In the genomic region with DNA sequence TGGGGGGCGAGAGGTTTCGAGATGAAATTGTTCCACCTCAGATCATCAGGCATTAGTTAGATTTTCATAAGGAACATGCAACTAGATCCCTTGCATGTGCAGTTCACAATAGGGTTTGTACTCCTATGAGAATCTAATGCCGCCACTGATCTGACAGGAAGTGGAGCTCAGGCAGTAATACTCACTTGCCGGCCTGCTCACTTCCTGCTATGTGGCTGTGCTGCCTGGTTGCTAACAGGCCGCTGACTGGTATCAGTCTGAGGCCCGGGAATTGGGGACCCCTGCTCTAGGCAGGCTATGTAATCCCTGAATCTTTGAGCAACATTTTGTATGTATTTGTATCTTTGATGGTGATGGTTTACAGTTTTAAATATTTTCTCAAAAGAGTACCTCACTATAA, we compare ENCODE assay signal across 10 cellular contexts. TPM values are rescaled to one million over a fixed set of nuclear protein-coding genes. Genes with fewer than 3 reads are reported as not detected.
DNase-seq lines count a peak whose midpoint lies in the region; FAIRE-seq and TF ChIP-seq lines count a peak whose summit lies in the region.
"Had no signal": no experiment of that assay in that cellular context is flagged by ENCODE, and none has a peak within 500 bp of the region (broad histone marks: within the 10 kb centered on the region; RNA-seq: fewer than 3 reads in every experiment).

No MANE protein-coding gene starts in this region.

- peaks cover 49% of the 10 kb centered on the region for H3K36me3 ChIP-seq in astrocyte (ENCODE audit: insufficient read depth, low read length)

- H3K4me3 ChIP-seq in astrocyte (ENCODE audit: insufficient read depth, low read depth, low read length) = no peak overlapping the region

- H3K9me3 ChIP-seq in astrocyte (ENCODE audit: insufficient read depth, low read depth, low read length) = no peaks in the 10 kb centered on the region

- H3K36me3 Mint-ChIP-seq in astrocyte (ENCODE audit: low read depth, unreplicated experiment) (peaks cover 16% of the 10 kb centered on the region), glutamatergic neuron (ENCODE audit: unreplicated experiment) (no peaks in the 10 kb centered on the region), CD14-positive monocyte (peaks cover 62 to 85% of the 10 kb centered on the region in 2 donors)

- H2AFZ ChIP-seq in astrocyte (ENCODE audit: low read depth, low read length) = no peak overlapping the region

- TF ChIP-seq CTCF in astrocyte (IDR thresholded peaks at IDR 0.05; ENCODE audit: insufficient read depth, low read depth, low read length) = no peak
- no peak for TF ChIP-seq CTCF in glutamatergic neuron (IDR thresholded peaks at IDR 0.05; ENCODE audit: partially characterized antibody, unreplicated experiment)
- TF ChIP-seq CTCF in CD14-positive monocyte (IDR thresholded peaks at IDR 0.05) = no peak

- H4K20me1 ChIP-seq in astrocyte (ENCODE audit: insufficient read depth, low read length) = no peaks in the 10 kb centered on the region

- H3K9ac ChIP-seq in astrocyte (ENCODE audit: low read length) = no peak overlapping the region

- H3K9me3 Mint-ChIP-seq in astrocyte (ENCODE audit: unreplicated experiment) = no peaks in the 10 kb centered on the region
- peaks cover 2% of the 10 kb centered on the region for H3K9me3 Mint-ChIP-seq in glutamatergic neuron (ENCODE audit: unreplicated experiment)
- H3K9me3 Mint-ChIP-seq in CD14-positive monocyte = no peaks in the 10 kb centered on the region

- FAIRE-seq in astrocyte (lab: Jason Lieb, UNC) = no peak
- FAIRE-seq: urothelium cell line had no signal

- H3K4me3 Mint-ChIP-seq in astrocyte (ENCODE audit: unreplicated experiment) (no peak overlapping the region), glutamatergic neuron (ENCODE audit: unreplicated experiment) (no peak overlapping the region), CD14-positive monocyte (no peak overlapping the region)

- H3K27me3 Mint-ChIP-seq in astrocyte (ENCODE audit: low read depth, unreplicated experiment) (no peaks in the 10 kb centered on the region), glutamatergic neuron (ENCODE audit: unreplicated experiment) (no peaks in the 10 kb centered on the region), CD14-positive monocyte (ENCODE audit: low read depth in 3 of 3) (peaks cover 0 to 2% (median 0%) of the 10 kb centered on the region in 3 donors)

- intact Hi-C loops in CD14-positive monocyte (cut with micrococcal nuclease) = no loop called here

- H3K27ac ChIP-seq in astrocyte (ENCODE audit: low read depth, low read length) = no peak overlapping the region

- peak; percentile 33 for DNase-seq in GF-D8 (lab: John Stamatoyannopoulos, UW)
- peak; percentile 34 for DNase-seq in activated CD4-positive, alpha-beta T cell treated with anti-CD3 and anti-CD28 coated beads for 1 hour
- no peak for DNase-seq in astrocyte (ENCODE audit: low read depth)
- peak; percentile 10 to 20 for DNase-seq in stimulated activated CD4-positive, alpha-beta T cell treated with anti-CD3 and anti-CD28 coated beads, Interleukin-15, amount 100 ng/mL, for 1 hour (ENCODE audit: low read depth in 1 of 2, low spot score in 1 of 2)
- no peak for DNase-seq in glutamatergic neuron
- no peak for DNase-seq in CD14-positive monocyte (ENCODE audit: low spot score)
- DNase-seq in superior temporal gyrus (ENCODE audit: extremely low spot score) = no peak
- no peak for DNase-seq in kidney glomerular epithelial cell (lab: John Stamatoyannopoulos, UW)
- DNase-seq: NCI-H345 had no signal

- H3K27ac Mint-ChIP-seq in astrocyte (ENCODE audit: unreplicated experiment) (peak overlapping the region; percentile 31), glutamatergic neuron (ENCODE audit: unreplicated experiment) (no peak overlapping the region), CD14-positive monocyte (peak overlapping the region in 3 of 7 donors; percentile 53 to 74 (median 70))

- H3K27me3 ChIP-seq in astrocyte (ENCODE audit: insufficient read depth, low read length) = no peaks in the 10 kb centered on the region

- H3K79me2 ChIP-seq in astrocyte (ENCODE audit: insufficient read depth, low read length) = no peaks in the 10 kb centered on the region

- H3K4me1 ChIP-seq in astrocyte (ENCODE audit: insufficient read depth, low read length) = no peaks in the 10 kb centered on the region

- peaks cover 8% of the 10 kb centered on the region for H3K4me1 Mint-ChIP-seq in astrocyte (ENCODE audit: low read depth, unreplicated experiment)
- H3K4me1 Mint-ChIP-seq in glutamatergic neuron (ENCODE audit: low read depth, unreplicated experiment) = peaks cover 7% of the 10 kb centered on the region
- peaks cover 15% of the 10 kb centered on the region for H3K4me1 Mint-ChIP-seq in CD14-positive monocyte

- no peak overlapping the region for H3K4me2 ChIP-seq in astrocyte (ENCODE audit: low read length)

RNA-seq across cellular contexts. Expression of a gene that starts 32.5 kb away (rescaled TPM):
- total RNA-seq in astrocyte (11.3 and 11.4 TPM in 2 replicates), glutamatergic neuron (ENCODE audit: unreplicated experiment) (14.2 TPM)
- polyA plus RNA-seq in CD14-positive monocyte = 10 to 100 TPM; 25.9 to 36.7 TPM

RNA-seq across cellular contexts. Expression of a gene that starts 57.5 kb away (rescaled TPM):
- 2.2 and 2.5 TPM in 2 replicates for total RNA-seq in astrocyte
- total RNA-seq in glutamatergic neuron (ENCODE audit: unreplicated experiment) = not detected
- under 1 TPM in 1 of 2 donors, not detected in 1; 0.13 TPM for polyA plus RNA-seq in CD14-positive monocyte

Comparison
In these comparisons a context has a peak if more than half of its experiments do, and no peak if none do; other contexts are left out.
1. DNase-seq: peak in GF-D8 (single experiment), activated CD4-positive, alpha-beta T cell treated with anti-CD3 and anti-CD28 coated beads for 1 hour (single experiment) and stimulated activated CD4-positive, alpha-beta T cell treated with anti-CD3 and anti-CD28 coated beads, Interleukin-15, amount 100 ng/mL, for 1 hour (2 of 2); none in astrocyte (single experiment), glutamatergic neuron (single experiment), CD14-positive monocyte (single experiment), superior temporal gyrus (single experiment) and kidney glomerular epithelial cell (single experiment).